Comparison of ENCODE assay signal across 10 cellular contexts in the genomic region with DNA sequence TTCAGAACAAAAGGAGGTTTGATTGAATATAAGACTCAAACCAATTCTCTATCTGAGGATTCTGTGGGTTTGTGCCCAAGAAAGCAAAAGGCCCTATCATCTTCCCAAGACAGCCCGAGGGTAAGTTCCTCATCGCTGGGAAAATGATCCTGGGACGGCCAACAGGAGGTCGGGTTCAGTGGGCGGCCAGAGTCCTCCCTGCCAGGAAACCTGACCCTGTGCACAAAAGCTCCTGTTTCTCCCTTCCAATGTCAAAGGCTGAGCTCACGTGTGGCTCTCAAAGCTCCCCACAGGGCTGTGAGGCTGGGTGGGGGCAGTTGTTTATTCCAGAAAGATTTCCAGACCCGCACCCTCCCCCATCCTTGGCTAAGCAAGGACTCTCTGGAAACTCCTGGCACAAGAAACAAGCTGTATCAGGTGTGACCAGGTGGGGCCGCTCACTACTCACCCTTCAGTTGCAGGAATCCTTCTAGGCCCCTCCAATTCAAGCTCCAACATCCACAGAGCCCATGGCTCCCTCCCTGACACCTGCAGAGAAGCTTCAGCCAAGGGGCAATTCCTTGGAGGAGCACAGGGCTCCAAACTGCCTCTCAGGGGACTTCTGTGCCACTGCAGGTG.
A peak's percentile ranks its signal among the peaks of the same experiment; 100 is the strongest.
DNase-seq lines count a peak whose midpoint lies in the region; ATAC-seq and TF ChIP-seq lines count a peak whose summit lies in the region.
"Had no signal": no experiment of that assay in that cellular context is flagged by ENCODE, and none has a peak within 500 bp of the region (broad histone marks: within the 10 kb centered on the region; RNA-seq: fewer than 3 reads in every experiment).

No MANE protein-coding gene starts in this region.

- peak; percentile 35 for DNase-seq in DMS153 treated with DMSO at 0.1 percent for 48 hours (lab: John Stamatoyannopoulos, UW; ENCODE audit: unreplicated experiment)
- DNase-seq in WERI-Rb-1: peak; percentile 83
- DNase-seq in right lobe of liver: peak in 1 of 3 donors; percentile 55
- no peak for DNase-seq in T-helper 17 cell
- DNase-seq in activated T-cell treated with anti-CD3 and anti-CD28 coated beads, Interleukin-2, amount 50 U/mL, for 48 hours: no peak
- no peak for DNase-seq in activated naive CD4-positive, alpha-beta T cell (lab: John Stamatoyannopoulos, UW)
- DNase-seq: activated CD8-positive, alpha-beta memory T cell treated with anti-CD3 and anti-CD28 coated beads, Interleukin-2, amount 50 U/mL, for 4 hours; right cardiac atrium had no signal

- 14% methylated on average over 4 of the region's 8 CpGs for WGBS in right lobe of liver (ENCODE audit: insufficient coverage, low coverage, low lambda C conversion rate, missing lambda C conversion rate)

- TF ChIP-seq EP300 in Ishikawa (IDR thresholded peaks at IDR 0.05; ENCODE audit: borderline replicate concordance): no peak

- H3K36me3 ChIP-seq in WERI-Rb-1: no peaks in the 10 kb centered on the region
- peaks cover 0 to 3% (median 0%) of the 10 kb centered on the region in 4 donors for H3K36me3 ChIP-seq in right lobe of liver

- H3K36me3 Mint-ChIP-seq in T-helper 17 cell (ENCODE audit: low read depth): no peaks in the 10 kb centered on the region

- TF ChIP-seq CTCF in WERI-Rb-1 (IDR thresholded peaks at IDR 0.05; ENCODE audit: low read depth, low read length) (peak; percentile 87), right lobe of liver (IDR thresholded peaks at IDR 0.05) (peak; percentile 21 to 50 (median 49))

- intact Hi-C loops in right lobe of liver (cut with DNase I): no loop called here

- H3K27ac ChIP-seq in WERI-Rb-1: no peak overlapping the region
- H3K27ac ChIP-seq in right lobe of liver: no peak overlapping the region

- peak; percentile 66 for TF ChIP-seq RAD21 in Ishikawa (IDR thresholded peaks at IDR 0.05; ENCODE audit: low read depth)

- H3K4me3 ChIP-seq in WERI-Rb-1 (ENCODE audit: low read depth, low read length) (no peak overlapping the region), right lobe of liver (no peak overlapping the region)

- H3K4me3 Mint-ChIP-seq in T-helper 17 cell: no peak overlapping the region

- no peak overlapping the region for H3K27ac Mint-ChIP-seq in T-helper 17 cell

- H3K27me3 Mint-ChIP-seq in T-helper 17 cell: peaks cover 33% of the 10 kb centered on the region

- H3K27me3 ChIP-seq in WERI-Rb-1 (ENCODE audit: insufficient read depth, low read depth, severe bottlenecking): no peaks in the 10 kb centered on the region
- no peaks in the 10 kb centered on the region for H3K27me3 ChIP-seq in right lobe of liver

- no peaks in the 10 kb centered on the region for H3K4me1 Mint-ChIP-seq in T-helper 17 cell

- ATAC-seq in right lobe of liver: peak; percentile 85 to 92 (median 86)
- no peak for ATAC-seq in T-helper 17 cell
- ATAC-seq in HG02885 (IDR thresholded peaks at IDR 0.05; ENCODE audit: poor library complexity, unreplicated experiment): no peak
- ATAC-seq: right cardiac atrium had no signal

- no peaks in the 10 kb centered on the region for H3K9me3 ChIP-seq in WERI-Rb-1 (ENCODE audit: severe bottlenecking)
- H3K9me3 ChIP-seq in right lobe of liver: no peaks in the 10 kb centered on the region
- H3K9me3 ChIP-seq in T-helper 17 cell (ENCODE audit: control insufficient read depth, low read length, poor library complexity, severe bottlenecking): no peaks in the 10 kb centered on the region

- no peak for TF ChIP-seq POLR2A in right lobe of liver (IDR thresholded peaks at IDR 0.05)

- peaks cover 0 to 5% (median 0%) of the 10 kb centered on the region in 4 donors for H3K4me1 ChIP-seq in right lobe of liver

TF ChIP-seq in Ishikawa, 13 proteins besides CTCF, POLR2A, EP300 and RAD21:
- TF ChIP-seq, protein P1, sequence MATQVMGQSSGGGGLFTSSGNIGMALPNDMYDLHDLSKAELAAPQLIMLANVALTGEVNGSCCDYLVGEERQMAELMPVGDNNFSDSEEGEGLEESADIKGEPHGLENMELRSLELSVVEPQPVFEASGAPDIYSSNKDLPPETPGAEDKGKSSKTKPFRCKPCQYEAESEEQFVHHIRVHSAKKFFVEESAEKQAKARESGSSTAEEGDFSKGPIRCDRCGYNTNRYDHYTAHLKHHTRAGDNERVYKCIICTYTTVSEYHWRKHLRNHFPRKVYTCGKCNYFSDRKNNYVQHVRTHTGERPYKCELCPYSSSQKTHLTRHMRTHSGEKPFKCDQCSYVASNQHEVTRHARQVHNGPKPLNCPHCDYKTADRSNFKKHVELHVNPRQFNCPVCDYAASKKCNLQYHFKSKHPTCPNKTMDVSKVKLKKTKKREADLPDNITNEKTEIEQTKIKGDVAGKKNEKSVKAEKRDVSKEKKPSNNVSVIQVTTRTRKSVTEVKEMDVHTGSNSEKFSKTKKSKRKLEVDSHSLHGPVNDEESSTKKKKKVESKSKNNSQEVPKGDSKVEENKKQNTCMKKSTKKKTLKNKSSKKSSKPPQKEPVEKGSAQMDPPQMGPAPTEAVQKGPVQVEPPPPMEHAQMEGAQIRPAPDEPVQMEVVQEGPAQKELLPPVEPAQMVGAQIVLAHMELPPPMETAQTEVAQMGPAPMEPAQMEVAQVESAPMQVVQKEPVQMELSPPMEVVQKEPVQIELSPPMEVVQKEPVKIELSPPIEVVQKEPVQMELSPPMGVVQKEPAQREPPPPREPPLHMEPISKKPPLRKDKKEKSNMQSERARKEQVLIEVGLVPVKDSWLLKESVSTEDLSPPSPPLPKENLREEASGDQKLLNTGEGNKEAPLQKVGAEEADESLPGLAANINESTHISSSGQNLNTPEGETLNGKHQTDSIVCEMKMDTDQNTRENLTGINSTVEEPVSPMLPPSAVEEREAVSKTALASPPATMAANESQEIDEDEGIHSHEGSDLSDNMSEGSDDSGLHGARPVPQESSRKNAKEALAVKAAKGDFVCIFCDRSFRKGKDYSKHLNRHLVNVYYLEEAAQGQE (IDR thresholded peaks at IDR 0.05; ENCODE audit: low read depth): no peak
- no peak for TF ChIP-seq TEAD4 (IDR thresholded peaks at IDR 0.05)
- no peak for TF ChIP-seq ZBTB7A (IDR thresholded peaks at IDR 0.05; ENCODE audit: low read depth)
- TF ChIP-seq TCF12 (IDR thresholded peaks at IDR 0.05; ENCODE audit: low read depth): no peak
- no peak for TF ChIP-seq TAF1 (IDR thresholded peaks at IDR 0.05; ENCODE audit: low read depth)
- no peak for TF ChIP-seq CEBPB (IDR thresholded peaks at IDR 0.05)
- no peak for TF ChIP-seq YY1 (IDR thresholded peaks at IDR 0.05; ENCODE audit: low read depth)
- TF ChIP-seq FOXM1 (IDR thresholded peaks at IDR 0.05; ENCODE audit: borderline replicate concordance, low read depth): no peak
- no peak for TF ChIP-seq CREB1 (IDR thresholded peaks at IDR 0.05; ENCODE audit: low read depth)
- TF ChIP-seq NFIC (IDR thresholded peaks at IDR 0.05): no peak
- TF ChIP-seq EGR1 (IDR thresholded peaks at IDR 0.05): no peak
- TF ChIP-seq, protein P2, sequence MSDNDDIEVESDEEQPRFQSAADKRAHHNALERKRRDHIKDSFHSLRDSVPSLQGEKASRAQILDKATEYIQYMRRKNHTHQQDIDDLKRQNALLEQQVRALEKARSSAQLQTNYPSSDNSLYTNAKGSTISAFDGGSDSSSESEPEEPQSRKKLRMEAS (IDR thresholded peaks at IDR 0.05): no peak
- TF ChIP-seq, protein P3, sequence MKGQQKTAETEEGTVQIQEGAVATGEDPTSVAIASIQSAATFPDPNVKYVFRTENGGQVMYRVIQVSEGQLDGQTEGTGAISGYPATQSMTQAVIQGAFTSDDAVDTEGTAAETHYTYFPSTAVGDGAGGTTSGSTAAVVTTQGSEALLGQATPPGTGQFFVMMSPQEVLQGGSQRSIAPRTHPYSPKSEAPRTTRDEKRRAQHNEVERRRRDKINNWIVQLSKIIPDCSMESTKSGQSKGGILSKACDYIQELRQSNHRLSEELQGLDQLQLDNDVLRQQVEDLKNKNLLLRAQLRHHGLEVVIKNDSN (IDR thresholded peaks at IDR 0.05): no peak

Comparison
In these comparisons a context has a peak if more than half of its experiments do, and no peak if none do; other contexts are left out.
1. DNase-seq: peak in DMS153 treated with DMSO at 0.1 percent for 48 hours (single experiment) and WERI-Rb-1 (single experiment); none in T-helper 17 cell (0 of 3), activated T-cell treated with anti-CD3 and anti-CD28 coated beads, Interleukin-2, amount 50 U/mL, for 48 hours (0 of 2) and activated naive CD4-positive, alpha-beta T cell (0 of 4).
2. ATAC-seq: peak in right lobe of liver (4 of 4); none in T-helper 17 cell (single experiment) and HG02885 (single experiment).